In the genomic region with DNA sequence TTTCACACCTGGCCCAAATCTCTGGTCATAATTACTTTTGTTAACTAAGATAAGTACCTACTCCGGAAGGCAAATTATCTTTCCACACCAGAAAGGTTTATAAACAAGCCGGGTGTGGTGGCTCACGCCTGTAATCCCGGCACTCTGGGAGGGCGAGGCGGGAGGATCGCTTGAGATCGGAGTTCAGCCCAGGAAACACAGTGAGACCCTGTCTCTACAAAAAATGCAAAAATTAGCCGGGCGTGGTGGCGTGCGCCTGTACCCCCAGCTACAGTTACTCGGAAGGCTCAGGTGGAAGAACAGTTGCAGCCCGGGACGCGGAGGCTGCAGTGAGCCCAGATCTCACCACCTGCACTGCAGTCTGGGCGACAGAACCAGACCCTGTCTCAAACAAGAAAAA, we compare ENCODE assay signal across 9 cellular contexts. TPM values are rescaled to one million over a fixed set of nuclear protein-coding genes. Genes with fewer than 3 reads are reported as not detected.
DNase-seq lines count a peak whose midpoint lies in the region; ATAC-seq, FAIRE-seq and TF ChIP-seq lines count a peak whose summit lies in the region.
"Had no signal": no experiment of that assay in that cellular context is flagged by ENCODE, and none has a peak within 500 bp of the region (broad histone marks: within the 10 kb centered on the region; RNA-seq: fewer than 3 reads in every experiment).

No MANE protein-coding gene starts in this region.

- no peak for TF ChIP-seq CTCF in SU-DHL-6 (IDR thresholded peaks at IDR 0.05; ENCODE audit: insufficient read depth, low read length, poor library complexity, severe bottlenecking)
- no peak for TF ChIP-seq CTCF in glutamatergic neuron (IDR thresholded peaks at IDR 0.05; ENCODE audit: partially characterized antibody, unreplicated experiment)

- H3K27me3 Mint-ChIP-seq in activated CD4-positive, alpha-beta T cell treated with anti-CD3 and anti-CD28 coated beads, Interleukin-2, amount 10 ng/mL, durations not matched to agents 7 days and 5 days = no peaks in the 10 kb centered on the region
- peaks cover 5% of the 10 kb centered on the region for H3K27me3 Mint-ChIP-seq in glutamatergic neuron (ENCODE audit: unreplicated experiment)

- FAIRE-seq in GM12891 (lab: Jason Lieb, UNC) = no peak

- peak overlapping the region; percentile 73 for H3K4me3 ChIP-seq in SU-DHL-6 (ENCODE audit: insufficient read depth, low read length, poor library complexity, severe bottlenecking)

- H3F3A ChIP-seq in SU-DHL-6 (ENCODE audit: insufficient read depth) = peaks cover 21% of the 10 kb centered on the region

- peak; percentile 12 for DNase-seq in activated CD4-positive, alpha-beta T cell treated with anti-CD3 and anti-CD28 coated beads, Interleukin-2, amount 10 ng/mL, durations not matched to agents 7 days and 5 days
- no peak for DNase-seq in activated CD4-positive, alpha-beta T cell treated with anti-CD3 and anti-CD28 coated beads, Interleukin-2, amount 50 U/mL, for 1 hour
- DNase-seq in glutamatergic neuron (no peak), GM12891 (ENCODE audit: insufficient read length, low spot score) (no peak)
- peak; percentile 41 for DNase-seq in stimulated activated CD8-positive, alpha-beta memory T cell treated with anti-CD3 and anti-CD28 coated beads, Interleukin-4, amount 100 ng/mL, for 48 hours

- H3K9me3 Mint-ChIP-seq in activated CD4-positive, alpha-beta T cell treated with anti-CD3 and anti-CD28 coated beads, Interleukin-2, amount 10 ng/mL, durations not matched to agents 7 days and 5 days = no peaks in the 10 kb centered on the region
- H3K9me3 Mint-ChIP-seq in glutamatergic neuron (ENCODE audit: unreplicated experiment) = peaks cover 5% of the 10 kb centered on the region

- POLR2A ChIA-PET in activated CD4-positive, alpha-beta T cell treated with anti-CD3 and anti-CD28 coated beads, Interleukin-2, amount 10 ng/mL, durations not matched to agents 7 days and 5 days (lab: Charles Lee) = no interaction called here

- ATAC-seq in GM18870 (IDR thresholded peaks at IDR 0.05; ENCODE audit: unreplicated experiment) (no peak), HG03159 (IDR thresholded peaks at IDR 0.05; ENCODE audit: unreplicated experiment) (no peak)
- ATAC-seq: esophagus mucosa had no signal

- H3K27me3 ChIP-seq in SU-DHL-6 (ENCODE audit: low read length) = no peaks in the 10 kb centered on the region

- H3K36me3 ChIP-seq in SU-DHL-6 (ENCODE audit: low read length) = peaks cover 3% of the 10 kb centered on the region; the same call in 1 of the 2 replicates

- no peaks in the 10 kb centered on the region for H3K9me3 ChIP-seq in SU-DHL-6 (ENCODE audit: insufficient read depth, low read length)

- H2AFZ ChIP-seq in SU-DHL-6 (ENCODE audit: low read depth, low read length, severe bottlenecking) = no peak overlapping the region

- no peak for TF ChIP-seq POLR2A in GM12891 (IDR thresholded peaks at IDR 0.05; ENCODE audit: low read depth, low read length)

- H3K4me3 Mint-ChIP-seq in activated CD4-positive, alpha-beta T cell treated with anti-CD3 and anti-CD28 coated beads, Interleukin-2, amount 10 ng/mL, durations not matched to agents 7 days and 5 days = no peak overlapping the region
- H3K4me3 Mint-ChIP-seq in glutamatergic neuron (ENCODE audit: unreplicated experiment) = peak overlapping the region; percentile 97

- CTCF ChIA-PET in activated CD4-positive, alpha-beta T cell treated with anti-CD3 and anti-CD28 coated beads, Interleukin-2, amount 10 ng/mL, durations not matched to agents 7 days and 5 days (lab: Charles Lee) = interaction anchor here (1.5 to 1.9 kb wide), 2 partner anchors 11 to 38 kb away, joined by 3 to 4 read pairs; no protein-coding TSS in a partner anchor

- H3K9me2 ChIP-seq in SU-DHL-6 (replicated peaks; ENCODE audit: insufficient read depth, low read length) = no peaks in the 10 kb centered on the region

- peaks cover 34% of the 10 kb centered on the region for H3K36me3 Mint-ChIP-seq in activated CD4-positive, alpha-beta T cell treated with anti-CD3 and anti-CD28 coated beads, Interleukin-2, amount 10 ng/mL, durations not matched to agents 7 days and 5 days (ENCODE audit: low read depth)
- H3K36me3 Mint-ChIP-seq in glutamatergic neuron (ENCODE audit: unreplicated experiment) = no peaks in the 10 kb centered on the region

- H3K4me1 Mint-ChIP-seq in activated CD4-positive, alpha-beta T cell treated with anti-CD3 and anti-CD28 coated beads, Interleukin-2, amount 10 ng/mL, durations not matched to agents 7 days and 5 days = peaks cover 53% of the 10 kb centered on the region
- peaks cover 33% of the 10 kb centered on the region for H3K4me1 Mint-ChIP-seq in glutamatergic neuron (ENCODE audit: low read depth, unreplicated experiment)

- peaks cover 69% of the 10 kb centered on the region for H3K79me2 ChIP-seq in SU-DHL-6 (ENCODE audit: insufficient read depth, low read length)

- H3K9ac ChIP-seq in SU-DHL-6 (ENCODE audit: low read length) = peak overlapping the region; percentile 98

- peak overlapping the region; percentile 74 for H3K4me2 ChIP-seq in SU-DHL-6 (ENCODE audit: low read depth, low read length, poor library complexity, severe bottlenecking)

- peak overlapping the region; percentile 92 for H3K27ac ChIP-seq in SU-DHL-6 (ENCODE audit: low read depth, low read length)

- H4K20me1 ChIP-seq in SU-DHL-6 (ENCODE audit: low read depth, low read length) = peaks cover 49% of the 10 kb centered on the region

- H3K27ac Mint-ChIP-seq in activated CD4-positive, alpha-beta T cell treated with anti-CD3 and anti-CD28 coated beads, Interleukin-2, amount 10 ng/mL, durations not matched to agents 7 days and 5 days = peak overlapping the region; percentile 70
- H3K27ac Mint-ChIP-seq in glutamatergic neuron (ENCODE audit: unreplicated experiment) = peak overlapping the region; percentile 29

TF ChIP-seq in GM12891, 5 proteins besides CTCF, POLR2A, EP300 and RAD21:
- TF ChIP-seq TAF1 (IDR thresholded peaks at IDR 0.05; ENCODE audit: low read depth, low read length) (no peak), POU2F2 (IDR thresholded peaks at IDR 0.05; ENCODE audit: low read depth, low read length) (no peak), SPI1 (IDR thresholded peaks at IDR 0.05; ENCODE audit: low read depth, low read length) (no peak), PAX5 (IDR thresholded peaks at IDR 0.05; ENCODE audit: insufficient read depth, low read length, severe bottlenecking) (no peak)
TF ChIP-seq in GM12891: peak in this region for 0.

RNA-seq across cellular contexts. Expression of a gene that starts 2.1 kb away (rescaled TPM):
- 100 to 1,000 TPM; 123 to 131 TPM for total RNA-seq in activated CD4-positive, alpha-beta T cell treated with anti-CD3 and anti-CD28 coated beads, Interleukin-2, amount 10 ng/mL, durations not matched to agents 7 days and 5 days
- 113 TPM for total RNA-seq in glutamatergic neuron (ENCODE audit: unreplicated experiment)
- polyA plus RNA-seq in GM12891 (2012; ENCODE audit: low read depth, missing spikeins) = 23.3 TPM

Comparison
In these comparisons a context has a peak if more than half of its experiments do, and no peak if none do; other contexts are left out.
1. DNase-seq: peak in activated CD4-positive, alpha-beta T cell treated with anti-CD3 and anti-CD28 coated beads, Interleukin-2, amount 10 ng/mL, durations not matched to agents 7 days and 5 days (single experiment) and stimulated activated CD8-positive, alpha-beta memory T cell treated with anti-CD3 and anti-CD28 coated beads, Interleukin-4, amount 100 ng/mL, for 48 hours (single experiment); none in activated CD4-positive, alpha-beta T cell treated with anti-CD3 and anti-CD28 coated beads, Interleukin-2, amount 50 U/mL, for 1 hour (single experiment), glutamatergic neuron (single experiment) and GM12891 (single experiment).